ENCODE assay signal across 8 cellular contexts in genomic region chr6:10521104-10521808, GRCh38. TPM values are rescaled to one million over a fixed set of nuclear protein-coding genes. Genes with fewer than 3 reads are reported as not detected.
DNase-seq lines count a peak whose midpoint lies in the region; ATAC-seq, FAIRE-seq and TF ChIP-seq lines count a peak whose summit lies in the region.

TSS of gene GCNT2 (plus strand) at chr6:10521351. CDS start at chr6:10528912, 7,561 bp downstream.

- H3K9me3 ChIP-seq in OCI-LY3 (ENCODE audit: insufficient read depth, low read length) (no peaks in the 10 kb centered on the region), pancreas (no peaks in the 10 kb centered on the region)

- WGBS in pancreas, 2 donors, result 52 to 57% methylated on average over 12 of the region's 12 CpGs

- H3K27ac ChIP-seq in OCI-LY3 (ENCODE audit: low read length), result no peak within 1 kb of the TSS
- peak within 1 kb of the TSS in 2 of 4 donors; percentile 30 to 37 for H3K27ac ChIP-seq in pancreas

- no peaks in the 10 kb centered on the region for H3K9me3 Mint-ChIP-seq in HFFc6
- no peaks in the 10 kb centered on the region for H3K9me3 Mint-ChIP-seq in activated naive CD8-positive, alpha-beta T cell treated with anti-CD3 and anti-CD28 coated beads for 36 hours

- no peaks in the 10 kb centered on the region for H3K79me2 ChIP-seq in OCI-LY3 (ENCODE audit: low read length)

- H3K9ac ChIP-seq in OCI-LY3 (ENCODE audit: low read length), result 0 out of 2 replicates have a peak within 1 kb of the TSS, but pooled peaks have one; percentile 13

- peak within 1 kb of the TSS; percentile 36; the same call in 1 of the 2 replicates for H2AFZ ChIP-seq in OCI-LY3 (ENCODE audit: low read depth, low read length)

- H3K27ac Mint-ChIP-seq in HFFc6, result peak within 1 kb of the TSS; percentile 66; the same call in 1 of the 2 replicates
- no peak within 1 kb of the TSS for H3K27ac Mint-ChIP-seq in activated naive CD8-positive, alpha-beta T cell treated with anti-CD3 and anti-CD28 coated beads for 36 hours

- peak within 1 kb of the TSS; percentile 33 for H3K4me2 ChIP-seq in OCI-LY3 (ENCODE audit: low read length)

- no peaks in the 10 kb centered on the region for H3K36me3 Mint-ChIP-seq in HFFc6 (ENCODE audit: low read depth)
- no peaks in the 10 kb centered on the region for H3K36me3 Mint-ChIP-seq in activated naive CD8-positive, alpha-beta T cell treated with anti-CD3 and anti-CD28 coated beads for 36 hours

- H3K27me3 ChIP-seq in OCI-LY3 (ENCODE audit: low read depth, low read length) (no peaks in the 10 kb centered on the region), pancreas (no peaks in the 10 kb centered on the region)

- DNase-seq in ELR (ENCODE audit: low read depth) (peak; percentile 66), HFFc6 (no peak), fibroblast of villous mesenchyme (ENCODE audit: low read depth) (peak; percentile 8), pancreas (no peak), NCI-H446 treated with DMSO at 0.1 percent for 48 hours (lab: John Stamatoyannopoulos, UW) (no peak)
- no peak for DNase-seq in activated naive CD8-positive, alpha-beta T cell treated with anti-CD3 and anti-CD28 coated beads for 36 hours

- H4K20me1 ChIP-seq in OCI-LY3 (ENCODE audit: insufficient read depth, low read length), result no peaks in the 10 kb centered on the region

- H3K4me3 ChIP-seq in OCI-LY3 (ENCODE audit: low read length) (no peak within 1 kb of the TSS), fibroblast of villous mesenchyme (ENCODE audit: low read depth, low read length) (no peak within 1 kb of the TSS), pancreas (no peak within 1 kb of the TSS)

- H3K4me1 Mint-ChIP-seq in HFFc6 (ENCODE audit: low read depth), result peaks cover 57% of the 10 kb centered on the region
- peaks cover 15% of the 10 kb centered on the region for H3K4me1 Mint-ChIP-seq in activated naive CD8-positive, alpha-beta T cell treated with anti-CD3 and anti-CD28 coated beads for 36 hours

- H3K27me3 Mint-ChIP-seq in HFFc6 (ENCODE audit: insufficient read depth), result no peaks in the 10 kb centered on the region; the same call in 1 of the 2 replicates
- peaks cover 8% of the 10 kb centered on the region for H3K27me3 Mint-ChIP-seq in activated naive CD8-positive, alpha-beta T cell treated with anti-CD3 and anti-CD28 coated beads for 36 hours

- intact Hi-C loops in pancreas (cut with DNase I), result no loop called here

- H3K4me1 ChIP-seq in OCI-LY3 (ENCODE audit: low read length) (peaks cover 24% of the 10 kb centered on the region), pancreas (peaks cover 0 to 9% (median 0%) of the 10 kb centered on the region in 3 donors)

- FAIRE-seq in pancreas (lab: Jason Lieb, UNC), result no peak

- peak within 1 kb of the TSS; percentile 80; the same call in 1 of the 2 replicates for H3K4me3 Mint-ChIP-seq in HFFc6
- no peak within 1 kb of the TSS for H3K4me3 Mint-ChIP-seq in activated naive CD8-positive, alpha-beta T cell treated with anti-CD3 and anti-CD28 coated beads for 36 hours

- peak in 3 of 4 donors; percentile 56 to 68 (median 64) for ATAC-seq in pancreas
- no peak for ATAC-seq in GM18858 (IDR thresholded peaks at IDR 0.05; ENCODE audit: unreplicated experiment)

- TF ChIP-seq CTCF in HFFc6 (IDR thresholded peaks at IDR 0.05) (no peak), OCI-LY3 (IDR thresholded peaks at IDR 0.05; ENCODE audit: low read depth, low read length) (no peak), fibroblast of villous mesenchyme (IDR thresholded peaks at IDR 0.05; ENCODE audit: insufficient read depth, low read depth, low read length) (no peak), pancreas (IDR thresholded peaks at IDR 0.05) (no peak)

- H3K36me3 ChIP-seq in OCI-LY3 (replicated peaks; ENCODE audit: low read depth, low read length), result no peaks in the 10 kb centered on the region
- no peaks in the 10 kb centered on the region for H3K36me3 ChIP-seq in pancreas

RNA-seq across cellular contexts. Expression of gene GCNT2, which starts in this region (rescaled TPM):
- 1 to 10 TPM in 4 of 6 experiments, under 1 TPM in 2; 0.14 to 7.1 (median 5.7) TPM for total RNA-seq in HFFc6 (2021; fragmentation: NEBNext Ultra II Directional; extraction: Animal tissue kit (Norgen Biotek cat#: 25700))
- total RNA-seq in fibroblast of villous mesenchyme, result under 0.01 TPM in 2 replicates
- 1 to 10 TPM; 1.5 to 8.3 (median 2.8) TPM for total RNA-seq in pancreas
- 1 to 10 TPM in 1 of 2 donors, under 1 TPM in 1; 0.91 to 1.5 TPM for polyA plus RNA-seq in pancreas
- total RNA-seq in activated naive CD8-positive, alpha-beta T cell treated with anti-CD3 and anti-CD28 coated beads for 36 hours, result 1 to 10 TPM; 4.1 to 4.3 TPM

Comparison
In these comparisons a context has a peak if more than half of its experiments do, and no peak if none do; other contexts are left out.
1. Peak in DNase-seq in fibroblast of villous mesenchyme; RNA of the gene not detected or under 1 TPM.